ENCODE assay signal across 15 cellular contexts in the genomic region with DNA sequence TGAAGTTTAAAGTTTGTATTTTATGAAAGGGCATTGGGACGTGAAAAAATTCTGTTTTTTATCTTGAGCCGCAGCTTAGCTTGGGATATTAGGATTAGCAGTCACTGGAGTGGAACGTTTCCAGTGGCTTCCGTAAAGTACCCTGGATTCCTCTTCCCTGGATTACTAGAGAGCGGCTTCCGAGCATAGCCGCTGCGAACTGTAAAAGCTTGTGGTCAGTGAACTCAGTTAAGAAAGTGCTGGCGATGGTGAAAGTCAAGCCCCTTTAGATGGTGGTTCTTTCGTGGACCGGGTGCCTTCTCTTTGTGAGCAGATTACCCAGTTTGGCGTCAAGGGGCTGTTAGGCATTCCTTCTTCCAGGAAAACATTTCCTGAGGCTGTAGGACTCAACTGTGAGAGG.
DNase-seq lines count a peak whose midpoint lies in the region; ATAC-seq and TF ChIP-seq lines count a peak whose summit lies in the region.
"Had no signal": no experiment of that assay in that cellular context is flagged by ENCODE, and none has a peak within 500 bp of the region (broad histone marks: within the 10 kb centered on the region; RNA-seq: fewer than 3 reads in every experiment).

No MANE protein-coding gene starts in this region.

- no peak overlapping the region for H3K9ac ChIP-seq in mesendoderm (ENCODE audit: low read length)
- H3K9ac ChIP-seq: BLaER1 had no signal

- no peak overlapping the region for H3K27ac Mint-ChIP-seq in GM23338
- H3K27ac Mint-ChIP-seq: IgD-negative memory B cell had no signal

- ATAC-seq in GM23338 (no peak), HG03469 (IDR thresholded peaks at IDR 0.05; ENCODE audit: unreplicated experiment) (no peak)
- ATAC-seq: HCT116 had no signal

- no peak overlapping the region for H3K4me3 Mint-ChIP-seq in GM23338
- H3K4me3 Mint-ChIP-seq: CD8-positive, alpha-beta memory T cell had no signal

- no peak overlapping the region for H2BK5ac ChIP-seq in mesendoderm (ENCODE audit: low read length)

- H3K27ac ChIP-seq in GM23338 (ENCODE audit: low read depth) (peak overlapping the region; percentile 59), mesendoderm (ENCODE audit: low read depth, low read length) (no peak overlapping the region)
- H3K27ac ChIP-seq: BLaER1 had no signal

- no peak overlapping the region for H2AFZ ChIP-seq in GM23338

- H3K36me3 Mint-ChIP-seq in GM23338 (ENCODE audit: low read depth) = no peaks in the 10 kb centered on the region

- 0 out of 2 replicates have a peak, but pooled peaks cover 3% of the 10 kb centered on the region for H3K4me1 ChIP-seq in GM23338 (ENCODE audit: insufficient read depth)
- no peaks in the 10 kb centered on the region for H3K4me1 ChIP-seq in mesendoderm (ENCODE audit: control insufficient read depth, low read depth, low read length)

- H3K4ac ChIP-seq in mesendoderm (ENCODE audit: low read depth, low read length) = no peak overlapping the region

- H3K9me2 ChIP-seq in GM23338 (ENCODE audit: insufficient read depth) = 0 out of 2 replicates have a peak, but pooled peaks cover 4% of the 10 kb centered on the region

- H3K4me1 Mint-ChIP-seq in GM23338 = peaks cover 14% of the 10 kb centered on the region

- no peak overlapping the region for H3K56ac ChIP-seq in mesendoderm (ENCODE audit: low read length)

- H3K79me1 ChIP-seq in mesendoderm (ENCODE audit: low read length) = no peaks in the 10 kb centered on the region

- no peaks in the 10 kb centered on the region for H3F3A ChIP-seq in GM23338 (replicated peaks; ENCODE audit: low read depth)

- peaks cover 2% of the 10 kb centered on the region for H4K20me1 ChIP-seq in GM23338 (replicated peaks; ENCODE audit: insufficient read depth)

- no peak overlapping the region for H3K23ac ChIP-seq in mesendoderm (ENCODE audit: low read length)

- TF ChIP-seq CTCF in GM23338 (conservative IDR thresholded peaks at IDR 0.05; ENCODE audit: low read depth in 2 of 2) (no peak), fibroblast of villous mesenchyme (IDR thresholded peaks at IDR 0.05; ENCODE audit: insufficient read depth, low read depth, low read length) (no peak)

- no peaks in the 10 kb centered on the region for H3K27me3 ChIP-seq in GM23338 (ENCODE audit: insufficient read depth)
- no peaks in the 10 kb centered on the region for H3K27me3 ChIP-seq in mesendoderm (ENCODE audit: insufficient read depth, low read length, poor library complexity)
- H3K27me3 ChIP-seq: BLaER1 had no signal

- no peaks in the 10 kb centered on the region for H3K36me3 ChIP-seq in GM23338 (ENCODE audit: insufficient read depth)
- H3K36me3 ChIP-seq in mesendoderm (ENCODE audit: control insufficient read depth, insufficient read depth, low read length) = no peaks in the 10 kb centered on the region

- H3K4me3 ChIP-seq in GM23338 (no peak overlapping the region), fibroblast of villous mesenchyme (ENCODE audit: low read depth, low read length) (peak overlapping the region; percentile 13), mesendoderm (ENCODE audit: low read length) (no peak overlapping the region)
- H3K4me3 ChIP-seq: BLaER1 had no signal

- no peak overlapping the region for H2BK120ac ChIP-seq in mesendoderm (ENCODE audit: low read depth, low read length)

- no peak overlapping the region for H4K8ac ChIP-seq in mesendoderm (ENCODE audit: low read depth, low read length)

- H3K79me2 ChIP-seq in GM23338 (replicated peaks; ENCODE audit: insufficient read depth) (peaks cover 5% of the 10 kb centered on the region), mesendoderm (ENCODE audit: control insufficient read depth, insufficient read depth, low read length) (no peaks in the 10 kb centered on the region)

- no peak overlapping the region for H3K4me2 ChIP-seq in GM23338
- H3K4me2 ChIP-seq in mesendoderm (ENCODE audit: low read length) = no peak overlapping the region
- H3K4me2 ChIP-seq: BLaER1 had no signal

- no peak overlapping the region for H2BK15ac ChIP-seq in mesendoderm (replicated peaks; ENCODE audit: low read depth)

- no peak overlapping the region for H2AK5ac ChIP-seq in mesendoderm (ENCODE audit: low read length)

- no peak overlapping the region for H3K18ac ChIP-seq in mesendoderm (ENCODE audit: low read length)

- no peaks in the 10 kb centered on the region for H3K9me3 Mint-ChIP-seq in GM23338
- H3K9me3 Mint-ChIP-seq: CD8-positive, alpha-beta memory T cell; IgD-negative memory B cell had no signal

- no peak overlapping the region for H4K5ac ChIP-seq in mesendoderm (ENCODE audit: low read length)

- DNase-seq in GM23338 (ENCODE audit: low spot score) (no peak), NCI-H524 treated with DMSO at 0.1 percent for 48 hours (lab: John Stamatoyannopoulos, UW) (peak; percentile 46), fibroblast of villous mesenchyme (ENCODE audit: low read depth) (peak; percentile 90), retina (peak; percentile 34), mesendoderm (no peak)
- DNase-seq in activated CD8-positive, alpha-beta memory T cell treated with anti-CD3 and anti-CD28 coated beads, Interleukin-2, amount 50 U/mL, for 4 hours = no peak
- DNase-seq: CD8-positive, alpha-beta memory T cell; DMS 273 treated with DMSO at 0.1 percent for 48 hours; NCI-H2227 treated with DMSO at 0.1 percent for 48 hours; NCI-H774; SHP77 treated with DMSO at 0.1 percent for 48 hours had no signal

- 100% methylated on average over 1 of the region's 12 CpGs for WGBS in mesendoderm (ENCODE audit: extremely low coverage, insufficient coverage, low lambda C conversion rate)

- H3K27me3 Mint-ChIP-seq in GM23338 (ENCODE audit: insufficient read depth, low read depth, poor library complexity) = no peaks in the 10 kb centered on the region
- H3K27me3 Mint-ChIP-seq: CD8-positive, alpha-beta memory T cell; IgD-negative memory B cell had no signal

TF ChIP-seq in GM23338, 12 proteins besides CTCF, POLR2A, EP300 and RAD21 (continues in another document):
- TF ChIP-seq, protein P1, sequence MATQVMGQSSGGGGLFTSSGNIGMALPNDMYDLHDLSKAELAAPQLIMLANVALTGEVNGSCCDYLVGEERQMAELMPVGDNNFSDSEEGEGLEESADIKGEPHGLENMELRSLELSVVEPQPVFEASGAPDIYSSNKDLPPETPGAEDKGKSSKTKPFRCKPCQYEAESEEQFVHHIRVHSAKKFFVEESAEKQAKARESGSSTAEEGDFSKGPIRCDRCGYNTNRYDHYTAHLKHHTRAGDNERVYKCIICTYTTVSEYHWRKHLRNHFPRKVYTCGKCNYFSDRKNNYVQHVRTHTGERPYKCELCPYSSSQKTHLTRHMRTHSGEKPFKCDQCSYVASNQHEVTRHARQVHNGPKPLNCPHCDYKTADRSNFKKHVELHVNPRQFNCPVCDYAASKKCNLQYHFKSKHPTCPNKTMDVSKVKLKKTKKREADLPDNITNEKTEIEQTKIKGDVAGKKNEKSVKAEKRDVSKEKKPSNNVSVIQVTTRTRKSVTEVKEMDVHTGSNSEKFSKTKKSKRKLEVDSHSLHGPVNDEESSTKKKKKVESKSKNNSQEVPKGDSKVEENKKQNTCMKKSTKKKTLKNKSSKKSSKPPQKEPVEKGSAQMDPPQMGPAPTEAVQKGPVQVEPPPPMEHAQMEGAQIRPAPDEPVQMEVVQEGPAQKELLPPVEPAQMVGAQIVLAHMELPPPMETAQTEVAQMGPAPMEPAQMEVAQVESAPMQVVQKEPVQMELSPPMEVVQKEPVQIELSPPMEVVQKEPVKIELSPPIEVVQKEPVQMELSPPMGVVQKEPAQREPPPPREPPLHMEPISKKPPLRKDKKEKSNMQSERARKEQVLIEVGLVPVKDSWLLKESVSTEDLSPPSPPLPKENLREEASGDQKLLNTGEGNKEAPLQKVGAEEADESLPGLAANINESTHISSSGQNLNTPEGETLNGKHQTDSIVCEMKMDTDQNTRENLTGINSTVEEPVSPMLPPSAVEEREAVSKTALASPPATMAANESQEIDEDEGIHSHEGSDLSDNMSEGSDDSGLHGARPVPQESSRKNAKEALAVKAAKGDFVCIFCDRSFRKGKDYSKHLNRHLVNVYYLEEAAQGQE (IDR thresholded peaks at IDR 0.05; ENCODE audit: unreplicated experiment) = no peak
- TF ChIP-seq POLR2AphosphoS5 (IDR thresholded peaks at IDR 0.05; ENCODE audit: low read depth) = no peak
- TF ChIP-seq, protein P2, sequence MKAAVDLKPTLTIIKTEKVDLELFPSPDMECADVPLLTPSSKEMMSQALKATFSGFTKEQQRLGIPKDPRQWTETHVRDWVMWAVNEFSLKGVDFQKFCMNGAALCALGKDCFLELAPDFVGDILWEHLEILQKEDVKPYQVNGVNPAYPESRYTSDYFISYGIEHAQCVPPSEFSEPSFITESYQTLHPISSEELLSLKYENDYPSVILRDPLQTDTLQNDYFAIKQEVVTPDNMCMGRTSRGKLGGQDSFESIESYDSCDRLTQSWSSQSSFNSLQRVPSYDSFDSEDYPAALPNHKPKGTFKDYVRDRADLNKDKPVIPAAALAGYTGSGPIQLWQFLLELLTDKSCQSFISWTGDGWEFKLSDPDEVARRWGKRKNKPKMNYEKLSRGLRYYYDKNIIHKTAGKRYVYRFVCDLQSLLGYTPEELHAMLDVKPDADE (IDR thresholded peaks at IDR 0.05) = no peak
- no peak for TF ChIP-seq ZNF331 (CRISPR knock-in tag; IDR thresholded peaks at IDR 0.05; ENCODE audit: low read depth)
- no peak for TF ChIP-seq ZNF114 (CRISPR knock-in tag; IDR thresholded peaks at IDR 0.05)
- no peak for TF ChIP-seq EZH2 (IDR thresholded peaks at IDR 0.05; ENCODE audit: low read depth, unreplicated experiment)
- TF ChIP-seq STAT1 (IDR thresholded peaks at IDR 0.05; ENCODE audit: unreplicated experiment) = no peak
- TF ChIP-seq EZH2phosphoT487 (IDR thresholded peaks at IDR 0.05; ENCODE audit: unreplicated experiment) = no peak

Comparison
In these comparisons a context has a peak if more than half of its experiments do, and no peak if none do; other contexts are left out.
1. DNase-seq: peak in NCI-H524 treated with DMSO at 0.1 percent for 48 hours (single experiment), fibroblast of villous mesenchyme (single experiment) and retina (single experiment); none in GM23338 (single experiment), mesendoderm (single experiment) and activated CD8-positive, alpha-beta memory T cell treated with anti-CD3 and anti-CD28 coated beads, Interleukin-2, amount 50 U/mL, for 4 hours (single experiment).